In the genomic region with DNA sequence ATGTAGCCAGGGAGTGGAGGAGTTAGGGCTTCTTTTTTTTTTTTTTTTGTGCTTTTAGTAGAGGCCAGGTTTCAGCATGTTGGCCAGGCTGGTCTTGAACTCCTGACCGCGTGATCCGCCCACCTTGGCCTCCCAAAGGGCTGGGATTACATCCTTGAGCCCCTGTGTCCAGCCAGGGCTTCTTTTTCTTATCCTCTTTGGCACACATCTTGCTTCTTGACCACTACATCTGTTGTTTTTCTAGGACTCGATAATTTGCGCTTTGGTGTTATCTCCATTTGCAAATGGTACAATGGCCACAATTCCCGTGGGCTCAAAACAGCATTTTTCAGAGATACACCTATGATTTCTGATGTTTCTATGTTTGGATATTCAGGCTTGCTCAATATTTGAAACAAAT, we compare ENCODE assay signal across 1 cellular context.
TF ChIP-seq lines count a peak whose summit lies in the region.

No MANE protein-coding gene starts in this region.

TF ChIP-seq in K562, 482 proteins besides CTCF, POLR2A, EP300 and RAD21 (continued from another document):
- TF ChIP-seq, protein P1, sequence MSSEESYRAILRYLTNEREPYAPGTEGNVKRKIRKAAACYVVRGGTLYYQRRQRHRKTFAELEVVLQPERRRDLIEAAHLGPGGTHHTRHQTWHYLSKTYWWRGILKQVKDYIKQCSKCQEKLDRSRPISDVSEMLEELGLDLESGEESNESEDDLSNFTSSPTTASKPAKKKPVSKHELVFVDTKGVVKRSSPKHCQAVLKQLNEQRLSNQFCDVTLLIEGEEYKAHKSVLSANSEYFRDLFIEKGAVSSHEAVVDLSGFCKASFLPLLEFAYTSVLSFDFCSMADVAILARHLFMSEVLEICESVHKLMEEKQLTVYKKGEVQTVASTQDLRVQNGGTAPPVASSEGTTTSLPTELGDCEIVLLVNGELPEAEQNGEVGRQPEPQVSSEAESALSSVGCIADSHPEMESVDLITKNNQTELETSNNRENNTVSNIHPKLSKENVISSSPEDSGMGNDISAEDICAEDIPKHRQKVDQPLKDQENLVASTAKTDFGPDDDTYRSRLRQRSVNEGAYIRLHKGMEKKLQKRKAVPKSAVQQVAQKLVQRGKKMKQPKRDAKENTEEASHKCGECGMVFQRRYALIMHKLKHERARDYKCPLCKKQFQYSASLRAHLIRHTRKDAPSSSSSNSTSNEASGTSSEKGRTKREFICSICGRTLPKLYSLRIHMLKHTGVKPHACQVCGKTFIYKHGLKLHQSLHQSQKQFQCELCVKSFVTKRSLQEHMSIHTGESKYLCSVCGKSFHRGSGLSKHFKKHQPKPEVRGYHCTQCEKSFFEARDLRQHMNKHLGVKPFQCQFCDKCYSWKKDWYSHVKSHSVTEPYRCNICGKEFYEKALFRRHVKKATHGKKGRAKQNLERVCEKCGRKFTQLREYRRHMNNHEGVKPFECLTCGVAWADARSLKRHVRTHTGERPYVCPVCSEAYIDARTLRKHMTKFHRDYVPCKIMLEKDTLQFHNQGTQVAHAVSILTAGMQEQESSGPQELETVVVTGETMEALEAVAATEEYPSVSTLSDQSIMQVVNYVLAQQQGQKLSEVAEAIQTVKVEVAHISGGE (CRISPR knock-in tag; IDR thresholded peaks at IDR 0.05): 0 out of 6 replicates have a peak, but pooled peaks of 1 of the 3 experiments have one; percentile 23
- TF ChIP-seq ETS2 (tag; IDR thresholded peaks at IDR 0.05; ENCODE audit: borderline replicate concordance, poor library complexity, severe bottlenecking) (no peak), ZNF431 (CRISPR knock-in tag; IDR thresholded peaks at IDR 0.05) (no peak), PHTF2 (CRISPR knock-in tag; IDR thresholded peaks at IDR 0.05) (no peak), TCF7L2 (IDR thresholded peaks at IDR 0.05; ENCODE audit: low read depth, low read length) (no peak), STAT5A (IDR thresholded peaks at IDR 0.05; ENCODE audit: borderline replicate concordance, low read length) (peak; percentile 86), CREB1 (IDR thresholded peaks at IDR 0.05) (peak; percentile 46; the same call in 1 of the 2 replicates), CREB1 (CRISPR knock-in tag; IDR thresholded peaks at IDR 0.05) (no peak), KHSRP (IDR thresholded peaks at IDR 0.05) (peak; percentile 22; the same call in 1 of the 2 replicates), SIN3B (IDR thresholded peaks at IDR 0.05; ENCODE audit: low read depth) (no peak), CC2D1A (IDR thresholded peaks at IDR 0.05) (peak; percentile 56; the same call in 1 of the 2 replicates), HDAC1 (IDR thresholded peaks at IDR 0.05) (peak in 1 of 2 experiments; percentile 54; a peak in 2 of 4 replicates), ZBED1 (IDR thresholded peaks at IDR 0.05) (0 out of 2 replicates have a peak, but pooled peaks have one; percentile 69), MAFG (tag; conservative IDR thresholded peaks at IDR 0.05) (no peak), ADNP (tag; IDR thresholded peaks at IDR 0.05) (peak; percentile 93)
- TF ChIP-seq, protein P2, sequence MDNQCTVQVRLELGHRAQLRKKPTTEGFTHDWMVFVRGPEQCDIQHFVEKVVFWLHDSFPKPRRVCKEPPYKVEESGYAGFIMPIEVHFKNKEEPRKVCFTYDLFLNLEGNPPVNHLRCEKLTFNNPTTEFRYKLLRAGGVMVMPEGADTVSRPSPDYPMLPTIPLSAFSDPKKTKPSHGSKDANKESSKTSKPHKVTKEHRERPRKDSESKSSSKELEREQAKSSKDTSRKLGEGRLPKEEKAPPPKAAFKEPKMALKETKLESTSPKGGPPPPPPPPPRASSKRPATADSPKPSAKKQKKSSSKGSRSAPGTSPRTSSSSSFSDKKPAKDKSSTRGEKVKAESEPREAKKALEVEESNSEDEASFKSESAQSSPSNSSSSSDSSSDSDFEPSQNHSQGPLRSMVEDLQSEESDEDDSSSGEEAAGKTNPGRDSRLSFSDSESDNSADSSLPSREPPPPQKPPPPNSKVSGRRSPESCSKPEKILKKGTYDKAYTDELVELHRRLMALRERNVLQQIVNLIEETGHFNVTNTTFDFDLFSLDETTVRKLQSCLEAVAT (IDR thresholded peaks at IDR 0.05): peak in 1 of 2 experiments; percentile 46; a peak in 1 of 4 replicates
TF ChIP-seq in K562: peak in this region for 56.
